ENCODE assay signal across 1 cellular context in the genomic region with DNA sequence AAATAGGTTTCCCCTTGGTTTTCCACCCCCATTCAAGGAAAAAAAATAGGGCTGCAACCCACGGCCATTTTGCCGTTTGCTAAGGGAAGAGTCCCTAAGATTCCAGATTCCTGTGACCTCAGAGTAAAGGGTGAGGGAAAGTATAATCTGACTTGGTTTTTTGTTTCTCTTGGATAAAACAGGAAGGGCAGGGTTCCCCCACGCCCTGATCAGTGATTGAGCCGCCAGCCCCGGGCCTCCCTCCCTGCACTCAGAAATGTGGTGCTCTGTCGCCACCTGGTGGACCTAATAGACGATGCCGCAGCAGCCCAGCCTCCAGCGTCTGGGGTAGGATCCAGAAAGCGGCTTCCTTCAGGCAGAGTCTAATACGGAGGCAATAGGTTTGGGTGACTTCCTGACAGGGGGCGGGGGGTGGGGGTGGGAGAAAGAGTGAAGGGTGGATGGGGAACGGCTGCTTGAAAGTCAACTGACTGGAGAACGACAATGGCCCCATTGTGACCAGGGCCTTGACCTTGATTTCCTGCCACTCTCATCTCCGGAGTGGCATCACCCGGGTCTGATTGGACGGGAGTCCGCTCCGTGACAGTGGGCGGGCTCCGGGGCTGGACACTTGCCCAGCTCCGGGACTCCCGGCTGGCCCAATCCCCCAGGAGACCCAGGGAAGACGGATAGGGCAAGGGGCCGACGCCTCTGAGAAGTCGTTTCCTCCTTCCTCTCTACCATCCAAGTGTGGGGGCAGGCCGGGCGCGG.
A peak's percentile ranks its signal among the peaks of the same experiment; 100 is the strongest.
TF ChIP-seq lines count a peak whose summit lies in the region.

No MANE protein-coding gene starts in this region.

TF ChIP-seq in WTC11, 78 proteins besides CTCF, POLR2A, EP300 and RAD21 (continued from another document):
- TF ChIP-seq, protein P1, sequence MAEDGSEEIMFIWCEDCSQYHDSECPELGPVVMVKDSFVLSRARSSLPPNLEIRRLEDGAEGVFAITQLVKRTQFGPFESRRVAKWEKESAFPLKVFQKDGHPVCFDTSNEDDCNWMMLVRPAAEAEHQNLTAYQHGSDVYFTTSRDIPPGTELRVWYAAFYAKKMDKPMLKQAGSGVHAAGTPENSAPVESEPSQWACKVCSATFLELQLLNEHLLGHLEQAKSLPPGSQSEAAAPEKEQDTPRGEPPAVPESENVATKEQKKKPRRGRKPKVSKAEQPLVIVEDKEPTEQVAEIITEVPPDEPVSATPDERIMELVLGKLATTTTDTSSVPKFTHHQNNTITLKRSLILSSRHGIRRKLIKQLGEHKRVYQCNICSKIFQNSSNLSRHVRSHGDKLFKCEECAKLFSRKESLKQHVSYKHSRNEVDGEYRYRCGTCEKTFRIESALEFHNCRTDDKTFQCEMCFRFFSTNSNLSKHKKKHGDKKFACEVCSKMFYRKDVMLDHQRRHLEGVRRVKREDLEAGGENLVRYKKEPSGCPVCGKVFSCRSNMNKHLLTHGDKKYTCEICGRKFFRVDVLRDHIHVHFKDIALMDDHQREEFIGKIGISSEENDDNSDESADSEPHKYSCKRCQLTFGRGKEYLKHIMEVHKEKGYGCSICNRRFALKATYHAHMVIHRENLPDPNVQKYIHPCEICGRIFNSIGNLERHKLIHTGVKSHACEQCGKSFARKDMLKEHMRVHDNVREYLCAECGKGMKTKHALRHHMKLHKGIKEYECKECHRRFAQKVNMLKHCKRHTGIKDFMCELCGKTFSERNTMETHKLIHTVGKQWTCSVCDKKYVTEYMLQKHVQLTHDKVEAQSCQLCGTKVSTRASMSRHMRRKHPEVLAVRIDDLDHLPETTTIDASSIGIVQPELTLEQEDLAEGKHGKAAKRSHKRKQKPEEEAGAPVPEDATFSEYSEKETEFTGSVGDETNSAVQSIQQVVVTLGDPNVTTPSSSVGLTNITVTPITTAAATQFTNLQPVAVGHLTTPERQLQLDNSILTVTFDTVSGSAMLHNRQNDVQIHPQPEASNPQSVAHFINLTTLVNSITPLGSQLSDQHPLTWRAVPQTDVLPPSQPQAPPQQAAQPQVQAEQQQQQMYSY (CRISPR knock-in tag; IDR thresholded peaks at IDR 0.05), result 0 out of 2 replicates have a peak, but pooled peaks have one; percentile 23
TF ChIP-seq in WTC11: peak in this region for 4.
